In genomic region chr7:127771707-127772106, GRCh38 we compare ENCODE assay signal across 20 cellular contexts.
DNase-seq lines count a peak whose midpoint lies in the region; ATAC-seq and TF ChIP-seq lines count a peak whose summit lies in the region.
"Had no signal": no experiment of that assay in that cellular context is flagged by ENCODE, and none has a peak within 500 bp of the region (broad histone marks: within the 10 kb centered on the region; RNA-seq: fewer than 3 reads in every experiment).

No MANE protein-coding gene starts in this region.

- CTCF ChIA-PET in OCI-LY7 (lab: Charles Lee; ENCODE audit: unreplicated experiment) = no interaction called here

- peaks cover 7% of the 10 kb centered on the region for H3K4me1 ChIP-seq in OCI-LY7 (ENCODE audit: insufficient read depth, low read length, poor library complexity, severe bottlenecking)

- H3K9me2 ChIP-seq in OCI-LY7 (ENCODE audit: insufficient read depth, low read length) = no peaks in the 10 kb centered on the region

- no peak overlapping the region for H2AFZ ChIP-seq in OCI-LY7 (ENCODE audit: low read length)

- H3K4me3 ChIP-seq in OCI-LY7 (ENCODE audit: low read depth, low read length, poor library complexity, severe bottlenecking) (no peak overlapping the region), coronary artery (no peak overlapping the region)
- H3K4me3 ChIP-seq: MG63, SJSA1 had no signal

- peak; percentile 60 for ATAC-seq in GM18873 (IDR thresholded peaks at IDR 0.05; ENCODE audit: low FRiP score, unreplicated experiment)
- peak; percentile 67 for ATAC-seq in HG03175 (IDR thresholded peaks at IDR 0.05; ENCODE audit: unreplicated experiment)
- ATAC-seq: PC-3 had no signal

- H3K4me2 ChIP-seq in OCI-LY7 (ENCODE audit: low read length) = peak overlapping the region; percentile 9; the same call in 1 of the 2 replicates

- POLR2A ChIA-PET in OCI-LY7 (lab: Charles Lee) = interaction anchor here (1.6 kb wide), 1 partner anchor 15 kb away, joined by 7 read pairs; no protein-coding TSS in a partner anchor

- BruUV-seq in OCI-LY7 (replicated peaks; lab: Mats Ljungman, UMichigan) = no TSS peak

- DNase-seq in GM13976 (ENCODE audit: low spot score) = peak; percentile 35
- DNase-seq in OCI-LY7 (ENCODE audit: low spot score) = no peak
- no peak for DNase-seq in NCI-H1092 treated with DMSO at 0.1 percent for 48 hours (lab: John Stamatoyannopoulos, UW)
- DNase-seq in hippocampal formation (lab: John Stamatoyannopoulos, UW) = no peak
- DNase-seq in dedifferentiated amniotic fluid mesenchymal stem cell (ENCODE audit: extremely low spot score) = no peak
- no peak for DNase-seq in coronary artery (ENCODE audit: low spot score)
- DNase-seq: AML-193, COR-L47, EL, H9, Karpas-422, MG63, NCI-H1092, NCI-H2107, NCI-H226, NCI-H524 treated with DMSO at 0.1 percent for 48 hours, PC-3 had no signal

- no peaks in the 10 kb centered on the region for H3K9me3 ChIP-seq in OCI-LY7 (ENCODE audit: low read length)
- H3K9me3 ChIP-seq: MG63, SJSA1 had no signal

- no peaks in the 10 kb centered on the region for H3K79me2 ChIP-seq in OCI-LY7 (ENCODE audit: insufficient read depth, low read depth, low read length)

- intact Hi-C loops in OCI-LY7 (cut with micrococcal nuclease; ENCODE audit: unreplicated experiment) = no loop called here

- peaks cover 5% of the 10 kb centered on the region for H3K36me3 ChIP-seq in OCI-LY7 (ENCODE audit: insufficient read depth, low read length)
- H3K36me3 ChIP-seq: MG63 had no signal

- H3K27ac ChIP-seq in OCI-LY7 (ENCODE audit: low read depth, low read length, poor library complexity, severe bottlenecking) (no peak overlapping the region), coronary artery (no peak overlapping the region)
- H3K27ac ChIP-seq: SJSA1 had no signal

- peaks cover 5% of the 10 kb centered on the region; the same call in 1 of the 2 replicates for H4K20me1 ChIP-seq in OCI-LY7 (ENCODE audit: insufficient read depth, low read length)

- TF ChIP-seq CTCF in GM13976 (IDR thresholded peaks at IDR 0.05; ENCODE audit: borderline replicate concordance, control extremely low read depth, extremely low read depth, insufficient read depth, missing control alignments) (no peak), OCI-LY7 (conservative IDR thresholded peaks at IDR 0.05; ENCODE audit: low read length) (no peak), coronary artery (IDR thresholded peaks at IDR 0.05) (no peak)

- in situ Hi-C loops in GM13976 (cut with MboI; ENCODE audit: low sequenced_read_pairs, unreplicated experiment) = no loop called here
